Comparison of ENCODE assay signal across 22 cellular contexts in genomic region chr6:138031850-138032249, GRCh38.
DNase-seq lines count a peak whose midpoint lies in the region; ATAC-seq, FAIRE-seq and TF ChIP-seq lines count a peak whose summit lies in the region.
"Had no signal": no experiment of that assay in that cellular context is flagged by ENCODE, and none has a peak within 500 bp of the region (broad histone marks: within the 10 kb centered on the region; RNA-seq: fewer than 3 reads in every experiment).

No MANE protein-coding gene starts in this region.

- H2BK15ac ChIP-seq in mesenchymal stem cell (ENCODE audit: low read depth, poor library complexity, severe bottlenecking): no peak overlapping the region

- no peak overlapping the region for H3K23ac ChIP-seq in mesenchymal stem cell (ENCODE audit: low read length in 2 of 2)

- H2BK5ac ChIP-seq in mesenchymal stem cell (ENCODE audit: low read depth, low read length, poor library complexity, severe bottlenecking): no peak overlapping the region

- H3K4ac ChIP-seq in mesenchymal stem cell (ENCODE audit: low read depth in 1 of 2, low read length in 2 of 2): no peak overlapping the region

- H3K79me2 ChIP-seq in mammary epithelial cell (ENCODE audit: insufficient read depth, low read length): no peaks in the 10 kb centered on the region

- H3K4me2 ChIP-seq in mammary epithelial cell (ENCODE audit: insufficient read depth, low read depth, low read length) (peak overlapping the region; percentile 80), mesenchymal stem cell (ENCODE audit: low read length, poor library complexity, severe bottlenecking) (no peak overlapping the region)
- H3K4me2 ChIP-seq: KMS-11, SK-N-SH had no signal

- H4K91ac ChIP-seq in mesenchymal stem cell (ENCODE audit: low read length): no peak overlapping the region

- H3K4me3 ChIP-seq in mammary epithelial cell (replicated peaks in 1 of 3; ENCODE audit: insufficient read depth in 1 of 3, low read depth in 2 of 3, low read length in 3 of 3) (no peak overlapping the region), mesenchymal stem cell (ENCODE audit: insufficient read depth in 1 of 2, low read depth in 1 of 2, low read length in 2 of 2) (no peak overlapping the region), BE2C (ENCODE audit: low read depth, low read length) (no peak overlapping the region)
- H3K4me3 ChIP-seq: adrenal gland had no signal

- H3K36me3 ChIP-seq in mammary epithelial cell (ENCODE audit: insufficient read depth, low read length) (no peaks in the 10 kb centered on the region), mesenchymal stem cell (ENCODE audit: control insufficient read depth in 1 of 2, insufficient read depth in 2 of 2, low read depth in 1 of 2, low read length in 2 of 2) (no peaks in the 10 kb centered on the region), BE2C (no peaks in the 10 kb centered on the region)
- H3K36me3 ChIP-seq: adrenal gland had no signal

- in situ Hi-C loops in mammary epithelial cell (cut with MboI; ENCODE audit: low sequenced_read_pairs in 2 of 2): loop anchor here in 1 of 2 donors (5.0 kb wide), 1 partner anchor 75 kb away; the partner anchor contains the start of gene PERP

- H3K79me1 ChIP-seq in mesenchymal stem cell (replicated peaks; ENCODE audit: low read length, poor library complexity, severe bottlenecking): no peaks in the 10 kb centered on the region

- H2AFZ ChIP-seq in mammary epithelial cell (ENCODE audit: low read depth, low read length) (peak overlapping the region; percentile 43), mesenchymal stem cell (ENCODE audit: low read depth, low read length) (no peak overlapping the region)

- H3K18ac ChIP-seq in mesenchymal stem cell (ENCODE audit: low read depth in 1 of 2, low read length in 2 of 2): no peak overlapping the region

- intact Hi-C loops in mammary epithelial cell (cut with micrococcal nuclease): loop anchor here (1.0 kb wide), 2 partner anchors 56 to 73 kb away; no protein-coding TSS in a partner anchor

- no peak overlapping the region for H2BK12ac ChIP-seq in mesenchymal stem cell (ENCODE audit: low read length in 2 of 2)

- DNase-seq in HPDE6-E6E7 (ENCODE audit: extremely low spot score) (peak; percentile 45), mammary epithelial cell (peak; percentile 95), mesenchymal stem cell (no peak), NCI-H82 treated with DMSO at 0.1 percent for 48 hours (lab: John Stamatoyannopoulos, UW; ENCODE audit: unreplicated experiment) (no peak), BE2C (no peak), GM12892 (ENCODE audit: insufficient read length) (no peak)
- DNase-seq: activated CD4-positive, CD25-positive, alpha-beta regulatory T cell treated with anti-CD3 and anti-CD28 coated beads, Interleukin-2, amount 50 U/mL, for 72 hours; adrenal gland; DMS79; endodermal cell; foreskin fibroblast; HCEC 1CT; NCI-H1092 treated with DMSO at 0.1 percent for 48 hours; NCI-H526; nucleus accumbens; SK-N-SH; stimulated activated naive CD8-positive, alpha-beta T cell treated with anti-CD3 and anti-CD28 coated beads, Interleukin-15, amount 100 ng/mL, for 72 hours; T-helper 9 cell had no signal

- no peaks in the 10 kb centered on the region for H4K20me1 ChIP-seq in mammary epithelial cell (ENCODE audit: insufficient read depth, low read length)

- dilution Hi-C loops in mammary epithelial cell (cut with HindIII; ENCODE audit: low sequenced_read_pairs): no loop called here

- no peaks in the 10 kb centered on the region for H3K9me3 ChIP-seq in mammary epithelial cell (replicated peaks; ENCODE audit: insufficient read depth, low read length)
- H3K9me3 ChIP-seq in mesenchymal stem cell (ENCODE audit: control insufficient read depth, low read length): no peaks in the 10 kb centered on the region
- H3K9me3 ChIP-seq in BE2C: no peaks in the 10 kb centered on the region
- H3K9me3 ChIP-seq: adrenal gland, SK-N-SH had no signal

- H3K14ac ChIP-seq in mesenchymal stem cell (ENCODE audit: low read length in 2 of 2): no peak overlapping the region

- BruUV-seq in mammary epithelial cell (replicated peaks; lab: Mats Ljungman, UMichigan): no TSS peak

- CTCF ChIA-PET in mammary epithelial cell (lab: Charles Lee; ENCODE audit: low non-redundant PET): interaction anchor here (0.6 to 1.0 kb wide), 2 partner anchors 25 to 29 kb away, joined by 3 read pairs; no protein-coding TSS in a partner anchor

- H3K9ac ChIP-seq in mammary epithelial cell (ENCODE audit: insufficient read depth, low read length): peak overlapping the region; percentile 92
- no peak overlapping the region for H3K9ac ChIP-seq in mesenchymal stem cell (ENCODE audit: low read length)
- H3K9ac ChIP-seq: KMS-11, SK-N-SH had no signal

- no peak overlapping the region for H2AK5ac ChIP-seq in mesenchymal stem cell (ENCODE audit: low read length, severe bottlenecking)

- no peak overlapping the region for H2BK120ac ChIP-seq in mesenchymal stem cell (ENCODE audit: low read depth, low read length)

- TF ChIP-seq CTCF in mammary epithelial cell (conservative IDR thresholded peaks at IDR 0.05 in 1 of 2, IDR thresholded peaks at IDR 0.05 in 1 of 2; ENCODE audit: extremely low read depth in 1 of 2, insufficient read depth in 1 of 2, low read depth in 1 of 2, low read length in 2 of 2) (no peak), BE2C (IDR thresholded peaks at IDR 0.05; ENCODE audit: low read depth, low read length) (no peak)

- ATAC-seq in GM18520 (IDR thresholded peaks at IDR 0.05; ENCODE audit: unreplicated experiment) (peak; percentile 61), GM18868 (IDR thresholded peaks at IDR 0.05; ENCODE audit: unreplicated experiment) (no peak)
- ATAC-seq: stimulated activated naive CD8-positive, alpha-beta T cell treated with anti-CD3 and anti-CD28 coated beads, Interleukin-15, amount 100 ng/mL, for 72 hours had no signal

- H4K8ac ChIP-seq in mesenchymal stem cell (ENCODE audit: low read length): no peak overlapping the region

- no peak for TF ChIP-seq POLR2A in GM12892 (IDR thresholded peaks at IDR 0.05; ENCODE audit: low read depth, low read length)

- H3K27me3 ChIP-seq in mammary epithelial cell (ENCODE audit: insufficient read depth, low read length) (no peaks in the 10 kb centered on the region), mesenchymal stem cell (ENCODE audit: control insufficient read depth in 1 of 2, insufficient read depth in 1 of 2, low read length in 2 of 2) (peaks cover 0 to 8% of the 10 kb centered on the region in 2 experiments), BE2C (no peaks in the 10 kb centered on the region)
- H3K27me3 ChIP-seq: adrenal gland had no signal

- no peak for FAIRE-seq in GM12892 (lab: Jason Lieb, UNC)
- FAIRE-seq: urothelium cell line had no signal

- 0% methylated on average over 3 of the region's 3 CpGs for WGBS in mammary epithelial cell (ENCODE audit: low coverage, missing lambda C conversion rate)
- no CpG with 5 or more reads among the region's 3 CpGs for WGBS in mesenchymal stem cell

- peak overlapping the region; percentile 100 for H3K27ac ChIP-seq in mammary epithelial cell (ENCODE audit: insufficient read depth, low read depth, low read length)
- H3K27ac ChIP-seq in mesenchymal stem cell (ENCODE audit: low read length, poor library complexity, severe bottlenecking): peak overlapping the region; percentile 64
- H3K27ac ChIP-seq: adrenal gland, KMS-11 had no signal

- H3K4me1 ChIP-seq in mammary epithelial cell (ENCODE audit: insufficient read depth, low read length) (peaks cover 73% of the 10 kb centered on the region), mesenchymal stem cell (ENCODE audit: control insufficient read depth, insufficient read depth, low read depth, low read length) (peaks cover 11% of the 10 kb centered on the region), BE2C (no peaks in the 10 kb centered on the region)
- H3K4me1 ChIP-seq: adrenal gland had no signal

Comparison
In these comparisons a context has a peak if more than half of its experiments do, and no peak if none do; other contexts are left out.
1. DNase-seq: peak in HPDE6-E6E7 (single experiment) and mammary epithelial cell (single experiment); none in mesenchymal stem cell (single experiment), NCI-H82 treated with DMSO at 0.1 percent for 48 hours (single experiment), BE2C (single experiment) and GM12892 (single experiment).